ENCODE assay signal across 1 cellular context in genomic region chr16:654034-654433, GRCh38.
TF ChIP-seq lines count a peak whose summit lies in the region.

No MANE protein-coding gene starts in this region.

TF ChIP-seq in HepG2, 621 proteins besides CTCF, POLR2A, EP300 and RAD21 (continued from another document and continues in another):
- no peak for TF ChIP-seq TFDP2 (CRISPR knock-in tag; IDR thresholded peaks at IDR 0.05)
- TF ChIP-seq ELK4 (CRISPR knock-in tag; IDR thresholded peaks at IDR 0.05; ENCODE audit: borderline replicate concordance), result no peak
- no peak for TF ChIP-seq ZSCAN20 (CRISPR knock-in tag; IDR thresholded peaks at IDR 0.05; ENCODE audit: borderline replicate concordance)
- TF ChIP-seq ZNF549 (CRISPR knock-in tag; IDR thresholded peaks at IDR 0.05), result no peak
- TF ChIP-seq ZNF451 (CRISPR knock-in tag; IDR thresholded peaks at IDR 0.05), result no peak
- peak; percentile 71 for TF ChIP-seq ZBTB33 (CRISPR knock-in tag; IDR thresholded peaks at IDR 0.05)
- TF ChIP-seq SALL1 (CRISPR knock-in tag; IDR thresholded peaks at IDR 0.05), result 0 out of 2 replicates have a peak, but pooled peaks have one; percentile 23
- TF ChIP-seq DMAP1 (CRISPR knock-in tag; IDR thresholded peaks at IDR 0.05), result no peak
- peak; percentile 9; the same call in 1 of the 2 replicates for TF ChIP-seq FOSL2 (CRISPR knock-in tag; IDR thresholded peaks at IDR 0.05)
- TF ChIP-seq ZNF407 (CRISPR knock-in tag; IDR thresholded peaks at IDR 0.05; ENCODE audit: not compliant biosample characterization), result no peak
- no peak for TF ChIP-seq SOX6 (IDR thresholded peaks at IDR 0.05)
- 0 out of 2 replicates have a peak, but pooled peaks have one; percentile 28 for TF ChIP-seq SOX6 (CRISPR knock-in tag; IDR thresholded peaks at IDR 0.05)
- TF ChIP-seq PREB (CRISPR knock-in tag; IDR thresholded peaks at IDR 0.05), result no peak
- TF ChIP-seq ZNF784 (CRISPR knock-in tag; IDR thresholded peaks at IDR 0.05; ENCODE audit: borderline replicate concordance), result no peak
- no peak for TF ChIP-seq HOXA9 (CRISPR knock-in tag; IDR thresholded peaks at IDR 0.05; ENCODE audit: borderline replicate concordance)
- no peak for TF ChIP-seq HINFP (CRISPR knock-in tag; IDR thresholded peaks at IDR 0.05; ENCODE audit: low read depth)
- TF ChIP-seq ZNF646 (CRISPR knock-in tag; IDR thresholded peaks at IDR 0.05), result no peak
- no peak for TF ChIP-seq CSRNP1 (CRISPR knock-in tag; IDR thresholded peaks at IDR 0.05)
- TF ChIP-seq LCORL (IDR thresholded peaks at IDR 0.05), result no peak
- TF ChIP-seq LCORL (CRISPR knock-in tag; IDR thresholded peaks at IDR 0.05), result 0 out of 2 replicates have a peak, but pooled peaks have one; percentile 44
- TF ChIP-seq MLXIP (CRISPR knock-in tag; IDR thresholded peaks at IDR 0.05; ENCODE audit: borderline replicate concordance), result no peak
